ENCODE assay signal across 19 cellular contexts in the genomic region with DNA sequence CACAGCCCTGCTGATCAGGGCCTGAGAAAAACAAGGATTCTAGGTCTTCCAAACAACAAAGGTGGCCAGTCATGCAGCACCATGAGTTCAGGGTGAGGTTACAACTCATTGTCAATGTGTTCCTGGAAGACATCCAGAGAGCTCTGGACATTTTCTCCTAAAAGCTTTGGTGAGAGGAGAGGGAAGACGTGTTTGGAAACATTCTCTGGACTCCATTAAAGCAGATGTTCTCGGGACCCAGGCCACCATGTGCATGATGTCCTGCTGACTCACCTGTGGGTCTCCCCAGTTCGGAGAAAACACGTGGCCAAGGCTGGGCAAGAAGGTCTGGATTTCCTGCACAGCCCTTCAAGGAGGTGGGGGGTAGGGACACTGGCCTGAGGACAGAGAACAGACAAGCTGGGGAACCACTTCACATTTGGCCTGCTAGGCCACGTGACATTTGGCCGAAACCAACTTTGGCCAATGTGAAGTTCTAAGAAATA.
DNase-seq lines count a peak whose midpoint lies in the region; ATAC-seq, FAIRE-seq and TF ChIP-seq lines count a peak whose summit lies in the region.
"Had no signal": no experiment of that assay in that cellular context is flagged by ENCODE, and none has a peak within 500 bp of the region (broad histone marks: within the 10 kb centered on the region; RNA-seq: fewer than 3 reads in every experiment).

No MANE protein-coding gene starts in this region.

- in situ Hi-C loops in KBM-7 (cut with MboI; ENCODE audit: low pct_unique_long_range_greater_than_20kb, low sequenced_read_pairs), result no loop called here

- H3K36me3 ChIP-seq in breast epithelium, result no peaks in the 10 kb centered on the region
- no peaks in the 10 kb centered on the region for H3K36me3 ChIP-seq in muscle layer of colon (ENCODE audit: insufficient read depth, low read length)
- no peaks in the 10 kb centered on the region for H3K36me3 ChIP-seq in testis (ENCODE audit: low read depth, missing control alignments)
- H3K36me3 ChIP-seq: BE2C, SJSA1 had no signal

- no peak for TF ChIP-seq CTCF in breast epithelium (IDR thresholded peaks at IDR 0.05)
- TF ChIP-seq CTCF in fibroblast of mammary gland (conservative IDR thresholded peaks at IDR 0.05; ENCODE audit: control insufficient read depth, insufficient read depth, low read depth, low read length), result no peak
- TF ChIP-seq CTCF in testis (IDR thresholded peaks at IDR 0.05), result no peak

- H3K27me3 ChIP-seq in breast epithelium (no peaks in the 10 kb centered on the region), muscle layer of colon (ENCODE audit: control insufficient read depth in 1 of 2, insufficient read depth in 2 of 2, low read length in 2 of 2) (no peaks in the 10 kb centered on the region), testis (no peaks in the 10 kb centered on the region)
- H3K27me3 ChIP-seq: BE2C, SJSA1 had no signal

- no peak for ATAC-seq in GM21576 (IDR thresholded peaks at IDR 0.05; ENCODE audit: unreplicated experiment)

- FAIRE-seq in H54 (lab: Jason Lieb, UNC), result no peak
- FAIRE-seq: islet of Langerhans, small intestine had no signal

- TF ChIP-seq POLR2A in breast epithelium (IDR thresholded peaks at IDR 0.05), result no peak
- TF ChIP-seq POLR2A in testis (IDR thresholded peaks at IDR 0.05), result no peak
- no peak for TF ChIP-seq POLR2A in H54 (IDR thresholded peaks at IDR 0.05; ENCODE audit: low read depth, low read length)

- WGBS in testis, 2 donors, result 50 to 56% methylated on average over 6 of the region's 6 CpGs

- no peak overlapping the region for H3K9ac ChIP-seq in muscle layer of colon (ENCODE audit: low read length)

- H3K4me1 ChIP-seq in breast epithelium (no peaks in the 10 kb centered on the region), muscle layer of colon (ENCODE audit: insufficient read depth, low read length) (peaks cover 72% of the 10 kb centered on the region), testis (peaks cover 36% of the 10 kb centered on the region)

- peak overlapping the region; percentile 60 to 76 for H3K27ac ChIP-seq in breast epithelium
- H3K27ac ChIP-seq in muscle layer of colon (ENCODE audit: low read depth, low read length), result peak overlapping the region; percentile 84
- peak overlapping the region in 1 of 2 donors; percentile 76 for H3K27ac ChIP-seq in testis
- H3K27ac ChIP-seq: SJSA1 had no signal

- intact Hi-C loops in breast epithelium (cut with DNase I; ENCODE audit: low total_unique reads) (no loop called here), testis (cut with DNase I; ENCODE audit: low total_unique reads) (no loop called here)

- H3K9me3 ChIP-seq in breast epithelium (no peaks in the 10 kb centered on the region), muscle layer of colon (ENCODE audit: low read length) (no peaks in the 10 kb centered on the region), testis (no peaks in the 10 kb centered on the region)
- H3K9me3 ChIP-seq: BE2C, SJSA1 had no signal

- DNase-seq in breast epithelium (ENCODE audit: low spot score in 2 of 2) (no peak), fibroblast of mammary gland (ENCODE audit: low read depth) (peak; percentile 42), testis (peak; percentile 63), KBM-7 (no peak), H54 (ENCODE audit: insufficient read length, low spot score) (no peak), RKO (ENCODE audit: low spot score) (no peak)
- DNase-seq: activated CD4-positive, alpha-beta T cell treated with anti-CD3 and anti-CD28 coated beads for 1 hour; activated gamma-delta T cell treated with Interleukin-2 at 50 U/mL for 16 hours; anterior cingulate cortex; BE2C; midbrain; NCI-H2029; stimulated activated CD4-positive, alpha-beta T cell treated with anti-CD3 and anti-CD28 coated beads, Interleukin-4, amount 100 ng/mL, for 4 hours; stimulated activated CD8-positive, alpha-beta memory T cell treated with anti-CD3 and anti-CD28 coated beads, Interleukin-4, amount 100 ng/mL, for 48 hours had no signal

- no peak overlapping the region for H3K4me3 ChIP-seq in breast epithelium
- H3K4me3 ChIP-seq in fibroblast of mammary gland (ENCODE audit: control insufficient read depth, low read depth, low read length), result no peak overlapping the region
- H3K4me3 ChIP-seq in muscle layer of colon (ENCODE audit: low read depth in 1 of 2, low read length in 2 of 2), result peak overlapping the region in 1 of 2 donors; percentile 19
- no peak overlapping the region for H3K4me3 ChIP-seq in testis
- H3K4me3 ChIP-seq: SJSA1 had no signal

Comparison
In these comparisons a context has a peak if more than half of its experiments do, and no peak if none do; other contexts are left out.
1. DNase-seq: peak in fibroblast of mammary gland (single experiment) and testis (single experiment); none in breast epithelium (0 of 2), KBM-7 (single experiment), H54 (single experiment) and RKO (single experiment).